In the genomic region with DNA sequence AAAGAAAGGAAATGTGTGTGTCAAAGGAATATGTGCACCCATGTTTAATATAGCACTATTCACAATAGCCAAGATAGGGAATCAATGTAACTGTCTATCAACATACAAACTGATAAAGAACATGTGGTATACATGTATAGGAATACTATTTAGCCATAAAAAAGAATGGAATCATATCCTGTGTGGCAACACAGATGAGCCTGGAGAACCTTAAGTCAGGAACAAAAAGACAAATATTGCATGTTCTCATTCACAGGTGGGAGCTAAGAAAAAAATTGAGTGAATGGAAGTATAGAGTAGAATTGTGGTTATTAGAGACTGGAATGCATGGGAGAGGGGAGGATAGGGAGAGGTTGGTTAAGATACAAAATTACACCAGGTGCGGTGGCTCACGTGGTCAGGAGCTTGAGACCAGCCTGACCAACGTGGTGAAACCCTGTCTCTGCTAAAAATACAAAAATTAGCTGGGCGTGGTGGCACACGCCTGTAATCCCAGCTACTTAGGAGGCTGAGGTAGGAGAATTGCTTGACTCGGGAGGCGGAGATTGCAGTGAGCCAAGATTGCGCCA, we compare ENCODE assay signal across 8 cellular contexts.
"Had no signal": no experiment of that assay in that cellular context is flagged by ENCODE, and none has a peak within 500 bp of the region (broad histone marks: within the 10 kb centered on the region; RNA-seq: fewer than 3 reads in every experiment).

No MANE protein-coding gene starts in this region.

- H3K4me1 ChIP-seq: HAP-1 had no signal

- H3K9me3 ChIP-seq: HAP-1 had no signal

- H3K4me3 ChIP-seq: GM23248, HAP-1, K562 had no signal

- DNase-seq: GM23248, GOT3, H7, IMR-90, KG1 had no signal

- H3K9ac ChIP-seq: GM23248 had no signal

- H3K27ac ChIP-seq: GM23248 had no signal

- ATAC-seq: HCT116, K562 had no signal

- H2AFZ ChIP-seq: GM23248 had no signal
